ENCODE assay signal across 16 cellular contexts in genomic region chr4:189185810-189186432, GRCh38.
"Had no signal": no experiment of that assay in that cellular context is flagged by ENCODE, and none has a peak within 500 bp of the region (broad histone marks: within the 10 kb centered on the region; RNA-seq: fewer than 3 reads in every experiment).

No MANE protein-coding gene starts in this region.

- H3K36me3 Mint-ChIP-seq: naive B cell, T-cell had no signal

- H3K4me1 ChIP-seq: parathyroid adenoma had no signal

- ATAC-seq: activated CD8-positive, alpha-beta T cell treated with anti-CD3 and anti-CD28 coated beads, Interleukin-2, amount 10 ng/mL, durations not matched to agents 7 days and 5 days; activated naive CD4-positive, alpha-beta T cell treated with anti-CD3 and anti-CD28 coated beads, Interleukin-2, amount 50 U/mL, for 72 hours; activated T-cell treated with anti-CD3 and anti-CD28 coated beads, Interleukin-2, amount 50 U/mL, for 72 hours; left lobe of liver; T-cell had no signal

- H3K4me1 Mint-ChIP-seq: naive B cell, T-cell had no signal

- H3K27ac ChIP-seq: esophagus squamous epithelium, hepatocyte, neutrophil, parathyroid adenoma, WERI-Rb-1 had no signal

- H3K79me2 ChIP-seq: hepatocyte, parathyroid adenoma had no signal

- H3K27me3 ChIP-seq: hepatocyte, neutrophil had no signal

- H3K9ac ChIP-seq: parathyroid adenoma had no signal

- H3K27ac Mint-ChIP-seq: activated CD8-positive, alpha-beta T cell treated with anti-CD3 and anti-CD28 coated beads, Interleukin-2, amount 10 ng/mL, durations not matched to agents 7 days and 5 days; activated naive CD4-positive, alpha-beta T cell treated with anti-CD3 and anti-CD28 coated beads, Interleukin-2, amount 50 U/mL, for 72 hours; activated T-cell treated with anti-CD3 and anti-CD28 coated beads, Interleukin-2, amount 50 U/mL, for 72 hours; naive B cell; T-cell had no signal

- DNase-seq: activated CD4-positive, alpha-beta T cell treated with anti-CD3 and anti-CD28 coated beads for 48 hours; activated CD8-positive, alpha-beta memory T cell treated with anti-CD3 and anti-CD28 coated beads, Interleukin-2, amount 50 U/mL, for 4 hours; activated CD8-positive, alpha-beta T cell treated with anti-CD3 and anti-CD28 coated beads, Interleukin-2, amount 10 ng/mL, durations not matched to agents 7 days and 5 days; activated gamma-delta T cell; activated T-cell treated with anti-CD3 and anti-CD28 coated beads, Interleukin-2, amount 50 U/mL, for 72 hours; esophagus squamous epithelium; naive B cell; stimulated activated CD4-positive, alpha-beta T cell treated with anti-CD3 and anti-CD28 coated beads, Interleukin-12 subunit alpha, Interleukin-12 subunit beta, amount 100 ng/mL, for 4 hours; stimulated activated CD4-positive, alpha-beta T cell treated with anti-CD3 and anti-CD28 coated beads, Interleukin-2, amount 100 ng/mL, for 24 hours; T-cell; WERI-Rb-1 had no signal

- H3K4me3 Mint-ChIP-seq: activated CD8-positive, alpha-beta T cell treated with anti-CD3 and anti-CD28 coated beads, Interleukin-2, amount 10 ng/mL, durations not matched to agents 7 days and 5 days; activated T-cell treated with anti-CD3 and anti-CD28 coated beads, Interleukin-2, amount 50 U/mL, for 72 hours; naive B cell; T-cell had no signal

- H3K4me2 ChIP-seq: hepatocyte had no signal

- H3K4me3 ChIP-seq: esophagus squamous epithelium, hepatocyte had no signal

- H3K36me3 ChIP-seq: esophagus squamous epithelium, neutrophil, WERI-Rb-1 had no signal

- H3K27me3 Mint-ChIP-seq: naive B cell, T-cell had no signal

- H3K9me3 ChIP-seq: esophagus squamous epithelium, neutrophil had no signal

- H2AFZ ChIP-seq: hepatocyte, parathyroid adenoma had no signal
